Comparison of ENCODE assay signal across 8 cellular contexts in the genomic region with DNA sequence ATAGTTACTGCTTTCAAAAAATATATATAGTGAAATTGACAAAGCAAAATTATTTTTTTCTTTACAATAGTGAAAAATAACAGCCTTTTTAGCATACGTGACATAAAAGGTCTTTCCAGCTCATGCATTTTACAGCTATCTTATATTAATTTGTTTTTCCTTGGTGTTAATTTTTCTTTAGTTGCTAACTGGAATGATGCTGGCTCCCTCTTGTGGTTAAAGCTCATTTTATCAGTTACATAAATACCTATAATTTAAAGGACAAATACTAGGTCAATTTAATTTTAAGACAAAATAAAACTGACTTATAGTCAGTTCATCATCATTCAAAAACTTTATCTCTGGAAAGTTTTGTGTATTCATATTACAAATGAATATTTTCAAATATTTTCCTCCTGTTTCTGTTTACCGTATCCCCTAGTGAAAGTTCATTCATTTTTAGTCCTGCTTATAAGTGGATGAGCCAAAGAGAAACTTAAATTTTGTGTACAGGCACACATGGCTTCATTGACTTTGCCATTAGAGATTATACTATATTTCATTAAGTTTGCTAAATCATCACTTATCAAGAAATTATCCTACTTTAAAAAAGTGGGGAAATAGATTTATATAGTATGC. TPM values are rescaled to one million over a fixed set of nuclear protein-coding genes. Genes with fewer than 3 reads are reported as not detected.
A peak's percentile ranks its signal among the peaks of the same experiment; 100 is the strongest.
DNase-seq lines count a peak whose midpoint lies in the region; ATAC-seq and TF ChIP-seq lines count a peak whose summit lies in the region.

No MANE protein-coding gene starts in this region.

- H3K4me1 Mint-ChIP-seq in CD4-positive, alpha-beta memory T cell, result peaks cover 0 to 1% (median 0%) of the 10 kb centered on the region in 4 donors
- H3K4me1 Mint-ChIP-seq in glutamatergic neuron (ENCODE audit: low read depth, unreplicated experiment), result no peaks in the 10 kb centered on the region

- peaks cover 5% of the 10 kb centered on the region; the same call in 1 of the 2 replicates for H3F3A ChIP-seq in SU-DHL-6 (ENCODE audit: insufficient read depth)

- H3K9me3 ChIP-seq in CD4-positive, alpha-beta memory T cell (ENCODE audit: control insufficient read depth in 1 of 2, low read length in 2 of 2), result no peaks in the 10 kb centered on the region
- H3K9me3 ChIP-seq in SU-DHL-6 (ENCODE audit: insufficient read depth, low read length), result no peaks in the 10 kb centered on the region

- POLR2A ChIA-PET in CD4-positive, alpha-beta memory T cell (lab: Charles Lee; ENCODE audit: partially characterized antibody), result no interaction called here

- CTCF ChIA-PET in CD4-positive, alpha-beta memory T cell (lab: Charles Lee; ENCODE audit: partially characterized antibody), result interaction anchor here (1.0 to 6.2 kb wide), 14 partner anchors 8 to 388 kb away, joined by 3 to 90 read pairs (median 5); a partner anchor contains a TSS

- H3K4me3 Mint-ChIP-seq in CD4-positive, alpha-beta memory T cell, result no peak overlapping the region
- no peak overlapping the region for H3K4me3 Mint-ChIP-seq in glutamatergic neuron (ENCODE audit: unreplicated experiment)

- no peaks in the 10 kb centered on the region for H3K4me1 ChIP-seq in CD4-positive, alpha-beta memory T cell (ENCODE audit: insufficient read depth, low read length)

- no peak overlapping the region for H3K9ac ChIP-seq in SU-DHL-6 (ENCODE audit: low read length)

- H3K27me3 ChIP-seq in CD4-positive, alpha-beta memory T cell (ENCODE audit: insufficient read depth, low read length), result no peaks in the 10 kb centered on the region
- no peaks in the 10 kb centered on the region for H3K27me3 ChIP-seq in SU-DHL-6 (ENCODE audit: low read length)

- no peaks in the 10 kb centered on the region for H3K36me3 ChIP-seq in CD4-positive, alpha-beta memory T cell (ENCODE audit: insufficient read depth, low read length)
- no peaks in the 10 kb centered on the region for H3K36me3 ChIP-seq in SU-DHL-6 (ENCODE audit: low read length)

- no peak overlapping the region for H2AFZ ChIP-seq in SU-DHL-6 (ENCODE audit: low read depth, low read length, severe bottlenecking)

- H3K9me3 Mint-ChIP-seq in CD4-positive, alpha-beta memory T cell, result no peaks in the 10 kb centered on the region
- H3K9me3 Mint-ChIP-seq in glutamatergic neuron (ENCODE audit: unreplicated experiment), result no peaks in the 10 kb centered on the region

- intact Hi-C loops in CD4-positive, alpha-beta memory T cell (cut with micrococcal nuclease), result loop anchor here (1.0 to 2.0 kb wide), 2 partner anchors 54 to 187 kb away; a partner anchor contains a TSS

- no peaks in the 10 kb centered on the region for H3K27me3 Mint-ChIP-seq in CD4-positive, alpha-beta memory T cell
- H3K27me3 Mint-ChIP-seq in glutamatergic neuron (ENCODE audit: unreplicated experiment), result no peaks in the 10 kb centered on the region

- H3K4me2 ChIP-seq in SU-DHL-6 (ENCODE audit: low read depth, low read length, poor library complexity, severe bottlenecking), result no peak overlapping the region

- peak in 4 of 5 donors; percentile 21 to 35 (median 29) for DNase-seq in CD4-positive, alpha-beta memory T cell
- DNase-seq in HT-29 (ENCODE audit: low spot score), result peak; percentile 65
- no peak for DNase-seq in glutamatergic neuron
- DNase-seq in 8988T, result no peak
- no peak for DNase-seq in cerebellar nuclear complex (lab: John Stamatoyannopoulos, UW)
- DNase-seq in stimulated activated CD4-positive, alpha-beta T cell treated with anti-CD3 and anti-CD28 coated beads, Interleukin-1b, Interleukin-23, amount 100 ng/mL, for 48 hours, result no peak

- peaks cover 0 to 27% of the 10 kb centered on the region in 2 donors for H3K36me3 Mint-ChIP-seq in CD4-positive, alpha-beta memory T cell
- no peaks in the 10 kb centered on the region for H3K36me3 Mint-ChIP-seq in glutamatergic neuron (ENCODE audit: unreplicated experiment)

- H4K20me1 ChIP-seq in SU-DHL-6 (ENCODE audit: low read depth, low read length), result no peaks in the 10 kb centered on the region

- H3K27ac ChIP-seq in CD4-positive, alpha-beta memory T cell (ENCODE audit: low read depth, low read length), result no peak overlapping the region
- no peak overlapping the region for H3K27ac ChIP-seq in SU-DHL-6 (ENCODE audit: low read depth, low read length)

- H3K9me2 ChIP-seq in SU-DHL-6 (replicated peaks; ENCODE audit: insufficient read depth, low read length), result no peaks in the 10 kb centered on the region

- no peak for ATAC-seq in GM18498 (IDR thresholded peaks at IDR 0.05; ENCODE audit: unreplicated experiment)

- TF ChIP-seq CTCF in SU-DHL-6 (IDR thresholded peaks at IDR 0.05; ENCODE audit: insufficient read depth, low read length, poor library complexity, severe bottlenecking) (peak; percentile 63), glutamatergic neuron (IDR thresholded peaks at IDR 0.05; ENCODE audit: partially characterized antibody, unreplicated experiment) (peak; percentile 80)

- H3K4me3 ChIP-seq in CD4-positive, alpha-beta memory T cell (ENCODE audit: low read length in 2 of 2), result no peak overlapping the region
- H3K4me3 ChIP-seq in SU-DHL-6 (ENCODE audit: insufficient read depth, low read length, poor library complexity, severe bottlenecking), result no peak overlapping the region

- H3K27ac Mint-ChIP-seq in CD4-positive, alpha-beta memory T cell, result peak overlapping the region in 1 of 7 donors; percentile 53
- no peak overlapping the region for H3K27ac Mint-ChIP-seq in glutamatergic neuron (ENCODE audit: unreplicated experiment)

- H3K79me2 ChIP-seq in SU-DHL-6 (ENCODE audit: insufficient read depth, low read length), result no peaks in the 10 kb centered on the region

RNA-seq across cellular contexts. Expression of a gene that starts 9.9 kb away (rescaled TPM):
- total RNA-seq in CD4-positive, alpha-beta memory T cell, result 10 to 100 TPM; 61.8 to 63.7 TPM
- 10 to 100 TPM; 22.2 to 27.7 TPM for polyA plus RNA-seq in CD4-positive, alpha-beta memory T cell
- total RNA-seq in HT-29 (2014; rRNA removed; shearing (Covaris generic)), result 9.9 and 14.0 TPM in 2 replicates
- total RNA-seq in glutamatergic neuron (ENCODE audit: unreplicated experiment), result 41.3 TPM

RNA-seq across cellular contexts. Expression of a gene that starts 54.5 kb away (rescaled TPM):
- 10 to 100 TPM; 13.0 to 14.4 TPM for total RNA-seq in CD4-positive, alpha-beta memory T cell
- polyA plus RNA-seq in CD4-positive, alpha-beta memory T cell, result 10 to 100 TPM in 1 of 2 donors, 1 to 10 TPM in 1; 9.2 to 12.6 TPM
- total RNA-seq in HT-29 (2014; rRNA removed; shearing (Covaris generic)), result 4.3 and 5.7 TPM in 2 replicates
- total RNA-seq in glutamatergic neuron (ENCODE audit: unreplicated experiment), result 7.4 TPM

Comparison
In these comparisons a context has a peak if more than half of its experiments do, and no peak if none do; other contexts are left out.
1. DNase-seq: peak in CD4-positive, alpha-beta memory T cell (4 of 5) and HT-29 (single experiment); none in glutamatergic neuron (single experiment), 8988T (single experiment), cerebellar nuclear complex (0 of 2) and stimulated activated CD4-positive, alpha-beta T cell treated with anti-CD3 and anti-CD28 coated beads, Interleukin-1b, Interleukin-23, amount 100 ng/mL, for 48 hours (single experiment).